8 cellular contexts compared by ENCODE assay signal in genomic region chr5:132714456-132715307, GRCh38. TPM values are rescaled to one million over a fixed set of nuclear protein-coding genes. Genes with fewer than 3 reads are reported as not detected.
DNase-seq lines count a peak whose midpoint lies in the region; ATAC-seq, FAIRE-seq and TF ChIP-seq lines count a peak whose summit lies in the region.

No MANE protein-coding gene starts in this region.

- TF ChIP-seq POLR2A in GM12878 (IDR thresholded peaks at IDR 0.05; ENCODE audit: low read depth, low read length), result no peak

- H3K4me1 ChIP-seq in GM12878 (ENCODE audit: control insufficient read depth, insufficient read depth, low read length), result no peaks in the 10 kb centered on the region

- TF ChIP-seq RAD21 in Ishikawa (IDR thresholded peaks at IDR 0.05; ENCODE audit: low read depth) (peak; percentile 34), GM12878 (IDR thresholded peaks at IDR 0.05; ENCODE audit: insufficient read depth, low read depth, low read length) (0 out of 2 replicates have a peak, but pooled peaks have one; percentile 8)

- RAD21 ChIA-PET in GM12878 (lab: Charles Lee; ENCODE audit: unreplicated experiment), result interaction anchor here (0.7 to 2.9 kb wide), 8 partner anchors 10 to 188 kb away, joined by 3 to 16 read pairs (median 3); partner anchors contain the start of gene KIF3A

- no peaks in the 10 kb centered on the region for H3K9me3 Mint-ChIP-seq in Calu3 (ENCODE audit: low read depth, unreplicated experiment)
- no peaks in the 10 kb centered on the region for H3K9me3 Mint-ChIP-seq in natural killer cell

- no peak for DNase-seq in Calu3
- DNase-seq in GM12878 (ENCODE audit: low read depth, low spot score), result no peak
- DNase-seq in natural killer cell, result no peak
- DNase-seq in COLO668 (lab: John Stamatoyannopoulos, UW; ENCODE audit: unreplicated experiment), result no peak

- H2AFZ ChIP-seq in GM12878 (ENCODE audit: control insufficient read depth, low read depth, low read length), result no peak overlapping the region

- no peak overlapping the region for H3K4me3 ChIP-seq in GM12878

- no peaks in the 10 kb centered on the region for H3K4me1 Mint-ChIP-seq in Calu3 (ENCODE audit: low read depth, unreplicated experiment)
- H3K4me1 Mint-ChIP-seq in natural killer cell, result no peaks in the 10 kb centered on the region

- intact Hi-C loops in Calu3 (cut with micrococcal nuclease; ENCODE audit: unreplicated experiment), result loop anchor here (10.0 kb wide), 2 partner anchors 190 to 330 kb away; no protein-coding TSS in a partner anchor
- intact Hi-C loops in GM12878 (cut with micrococcal nuclease; ENCODE audit: unreplicated experiment), result loop anchor here (5.0 kb wide), 1 partner anchor 52 kb away; no protein-coding TSS in a partner anchor
- intact Hi-C loops in natural killer cell (cut with micrococcal nuclease), result loop anchor here (2.0 kb wide), 1 partner anchor 330 kb away; no protein-coding TSS in a partner anchor

- TF ChIP-seq CTCF in Calu3 (IDR thresholded peaks at IDR 0.05; ENCODE audit: unreplicated experiment), result peak; percentile 30
- TF ChIP-seq CTCF in GM12878 (IDR thresholded peaks at IDR 0.05 in 2 of 3, conservative IDR thresholded peaks at IDR 0.05 in 1 of 3; ENCODE audit: control insufficient read depth in 2 of 3, extremely low read depth in 1 of 3, insufficient read depth in 1 of 3, low read depth in 3 of 3, low read length in 3 of 3), result peak in 1 of 3 experiments; percentile 28; a peak in 2 of 6 replicates
- TF ChIP-seq CTCF in natural killer cell (IDR thresholded peaks at IDR 0.05), result peak; percentile 43

- H3K36me3 Mint-ChIP-seq in Calu3 (ENCODE audit: insufficient read depth, unreplicated experiment), result no peaks in the 10 kb centered on the region
- no peaks in the 10 kb centered on the region for H3K36me3 Mint-ChIP-seq in natural killer cell

- no peak for FAIRE-seq in GM12878 (lab: Jason Lieb, UNC)

- no peak overlapping the region for H3K27ac Mint-ChIP-seq in Calu3 (ENCODE audit: unreplicated experiment)
- no peak overlapping the region for H3K27ac Mint-ChIP-seq in natural killer cell

- ATAC-seq in GM12878 (peak; percentile 64), natural killer cell (no peak), HG02571 (IDR thresholded peaks at IDR 0.05; ENCODE audit: unreplicated experiment) (no peak), GM19455 (IDR thresholded peaks at IDR 0.05; ENCODE audit: unreplicated experiment) (no peak), HG02759 (IDR thresholded peaks at IDR 0.05; ENCODE audit: unreplicated experiment) (no peak)

- SMC1A ChIA-PET in GM12878 (lab: Charles Lee; ENCODE audit: uncharacterized antibody, unreplicated experiment), result interaction anchor here (0.8 to 4.5 kb wide), 21 partner anchors 11 to 209 kb away, joined by 3 to 33 read pairs (median 7); partner anchors contain the start of genes IL4 and KIF3A

- H3K79me2 ChIP-seq in GM12878 (ENCODE audit: control insufficient read depth, insufficient read depth, low read length), result no peaks in the 10 kb centered on the region

- BruUV-seq in Calu3 (replicated peaks; lab: Mats Ljungman, UMichigan), result no TSS peak
- BruUV-seq in GM12878 (replicated peaks; lab: Mats Ljungman, UMichigan), result no TSS peak

- no peak for TF ChIP-seq EP300 in Ishikawa (IDR thresholded peaks at IDR 0.05; ENCODE audit: borderline replicate concordance)
- TF ChIP-seq EP300 in GM12878 (IDR thresholded peaks at IDR 0.05; ENCODE audit: borderline replicate concordance in 1 of 2, control insufficient read depth in 1 of 2, low read depth in 2 of 2, low read length in 2 of 2), result no peak

- no peak overlapping the region for H3K4me2 ChIP-seq in GM12878 (ENCODE audit: control insufficient read depth, insufficient read depth)

- H3K27ac ChIP-seq in GM12878 (ENCODE audit: control insufficient read depth, insufficient read depth), result no peak overlapping the region

- no peak overlapping the region for H3K9ac ChIP-seq in GM12878 (ENCODE audit: control insufficient read depth, insufficient read depth, low read length)

- WGBS in GM12878 (ENCODE audit: insufficient coverage, insufficient replicate concordance, low lambda C conversion rate, missing lambda C conversion rate), result 53% methylated on average over 11 of the region's 11 CpGs

- in situ Hi-C loops in GM12878 (cut with MboI), result no loop called here

- POLR2A ChIA-PET in GM12878 (lab: Charles Lee), result interaction anchor here (1.3 kb wide), 2 partner anchors 26 to 53 kb away, joined by 3 read pairs; no protein-coding TSS in a partner anchor

- H4K20me1 ChIP-seq in GM12878 (ENCODE audit: control insufficient read depth, insufficient read depth), result no peaks in the 10 kb centered on the region

- no peaks in the 10 kb centered on the region for H3K27me3 ChIP-seq in GM12878 (replicated peaks in 1 of 2; ENCODE audit: control insufficient read depth in 2 of 2, insufficient read depth in 2 of 2, low read length in 1 of 2)

- H3K4me3 Mint-ChIP-seq in Calu3 (ENCODE audit: low read depth, unreplicated experiment), result no peak overlapping the region
- H3K4me3 Mint-ChIP-seq in natural killer cell, result no peak overlapping the region

- no peaks in the 10 kb centered on the region for H3K9me3 ChIP-seq in GM12878 (replicated peaks; ENCODE audit: control insufficient read depth, insufficient read depth, low read length)

- no peaks in the 10 kb centered on the region for H3K27me3 Mint-ChIP-seq in Calu3 (ENCODE audit: unreplicated experiment)
- no peaks in the 10 kb centered on the region for H3K27me3 Mint-ChIP-seq in natural killer cell (ENCODE audit: low read depth in 2 of 2)

- H3K36me3 ChIP-seq in GM12878 (ENCODE audit: control insufficient read depth in 2 of 2, insufficient read depth in 2 of 2, low read length in 1 of 2), result no peaks in the 10 kb centered on the region; a peak in 2 of 4 replicates

- CTCF ChIA-PET in Calu3 (lab: Charles Lee) (interaction anchor here (0.6 to 1.1 kb wide), 3 partner anchors 23 to 183 kb away, joined by 3 to 4 read pairs (median 3); partner anchors contain the start of gene KIF3A), GM12878 (lab: Yijun Ruan, JAX) (interaction anchor here (0.6 to 3.2 kb wide), 13 partner anchors 13 to 209 kb away, joined by 3 to 16 read pairs (median 4); no protein-coding TSS in a partner anchor)

RNA-seq across cellular contexts. Expression of gene KIF3A, which starts 22.7 kb away (rescaled TPM):
- total RNA-seq in Calu3 (2022) (17.5 and 18.9 TPM in 2 replicates), GM12878 (2014; rRNA removed) (3.8 and 4.6 TPM in 2 replicates), GM12878 (2014; rRNA removed; fragmentation: Illumina TruSeq; extraction: Trizol) (12.3 and 14.9 TPM in 2 replicates), GM12878 (2021) (8.7 and 9.3 TPM in 2 replicates), natural killer cell (10 to 100 TPM; 13.6 to 19.2 (median 18.6) TPM)
- total RNA-seq in GM12878 (2013; cell fraction: nucleolus; rRNA removed), result 119 and 135 TPM in 2 replicates
- 6.0 TPM for polyA plus RNA-seq in GM12878 (2011; ENCODE audit: low read depth)
- polyA plus RNA-seq in GM12878 (2011; rRNA removed) (36.5 and 65.9 TPM in 2 replicates), GM12878 (2014; fragmentation: Illumina TruSeq; extraction: Trizol) (10.7 and 14.1 TPM in 2 replicates), GM12878 (2014; fragmentation: Nextera tagmentation; extraction: Ambion mirVana) (1 to 10 TPM; 2.7 to 3.0 TPM), GM12878 (2014; rRNA removed) (4.7 and 6.7 TPM in 2 replicates), GM12878 (2016; fragmentation: Nextera tagmentation; extraction: Ambion mirVana) (10 to 100 TPM; 11.5 to 12.1 TPM)
- polyA plus RNA-seq in GM12878 (2011; cell fraction: cytosol; rRNA removed), result 7.9 and 8.7 TPM in 2 replicates
- polyA plus RNA-seq in GM12878 (2011; cell fraction: nucleus; rRNA removed), result 26.7 and 28.1 TPM in 2 replicates
- polyA plus RNA-seq in GM12878 (2012), result 6.3 and 8.3 TPM in 2 replicates
- polyA minus RNA-seq in GM12878 (2011; rRNA and poly(A)+ RNA removed), result 17.3 and 27.5 TPM in 2 replicates
- polyA minus RNA-seq in GM12878 (2011; cell fraction: cytosol; rRNA and poly(A)+ RNA removed), result 9.1 and 10.0 TPM in 2 replicates
- polyA minus RNA-seq in GM12878 (2011; cell fraction: nucleus; rRNA and poly(A)+ RNA removed), result 15.4 and 18.8 TPM in 2 replicates

RNA-seq across cellular contexts. Expression of gene CCNI2, which starts 32.5 kb away (rescaled TPM):
- total RNA-seq in Calu3 (2022), result 3.3 and 3.4 TPM in 2 replicates
- 49.3 and 50.2 TPM in 2 replicates for total RNA-seq in GM12878 (2013; cell fraction: nucleolus; rRNA removed)
- 3.4 and 4.4 TPM in 2 replicates for total RNA-seq in GM12878 (2014; rRNA removed)
- total RNA-seq in GM12878 (2014; rRNA removed; fragmentation: Illumina TruSeq; extraction: Trizol), result 2.2 and 3.1 TPM in 2 replicates
- total RNA-seq in GM12878 (2021), result 3.4 and 4.8 TPM in 2 replicates
- 7.3 TPM for polyA plus RNA-seq in GM12878 (2011; ENCODE audit: low read depth)
- polyA plus RNA-seq in GM12878 (2011; rRNA removed), result 1.8 and 2.2 TPM in 2 replicates
- polyA plus RNA-seq in GM12878 (2011; cell fraction: cytosol; rRNA removed), result 1.3 and 1.4 TPM in 2 replicates
- 5.0 and 10.1 TPM in 2 replicates for polyA plus RNA-seq in GM12878 (2011; cell fraction: nucleus; rRNA removed)
- polyA plus RNA-seq in GM12878 (2012), result 5.1 and 11.5 TPM in 2 replicates
- 0.97 and 2.9 TPM in 2 replicates for polyA plus RNA-seq in GM12878 (2014; fragmentation: Illumina TruSeq; extraction: Trizol)
- 1 to 10 TPM; 3.1 to 8.0 TPM for polyA plus RNA-seq in GM12878 (2014; fragmentation: Nextera tagmentation; extraction: Ambion mirVana)
- polyA plus RNA-seq in GM12878 (2014; rRNA removed), result 2.9 and 4.6 TPM in 2 replicates
- 1 to 10 TPM; 2.7 to 3.6 TPM for polyA plus RNA-seq in GM12878 (2016; fragmentation: Nextera tagmentation; extraction: Ambion mirVana)
- polyA minus RNA-seq in GM12878 (2011; rRNA and poly(A)+ RNA removed), result 1.8 and 3.7 TPM in 2 replicates
- polyA minus RNA-seq in GM12878 (2011; cell fraction: cytosol; rRNA and poly(A)+ RNA removed), result 0.67 TPM in 1 of 2 replicates, not detected in the other
- 5.2 and 7.3 TPM in 2 replicates for polyA minus RNA-seq in GM12878 (2011; cell fraction: nucleus; rRNA and poly(A)+ RNA removed)
- total RNA-seq in natural killer cell, result 1 to 10 TPM in 1 of 3 donors, under 1 TPM in 1, not detected in 1; 0.23 to 1.5 TPM

RNA-seq across cellular contexts. Expression of gene IL4, which starts 40.9 kb away (rescaled TPM):
- total RNA-seq in Calu3 (2022) (not detected in 2 replicates), GM12878 (2014; rRNA removed) (not detected in 2 replicates), GM12878 (2014; rRNA removed; fragmentation: Illumina TruSeq; extraction: Trizol) (not detected in 2 replicates), GM12878 (2021) (not detected in 2 replicates), natural killer cell (1 to 10 TPM in 1 of 3 donors, not detected in 2; 8.1 TPM)
- not detected in 2 replicates for total RNA-seq in GM12878 (2013; cell fraction: nucleolus; rRNA removed)
- polyA plus RNA-seq in GM12878 (2011; ENCODE audit: low read depth), result not detected
- polyA plus RNA-seq in GM12878 (2011; rRNA removed) (0.80 and 1.1 TPM in 2 replicates), GM12878 (2014; fragmentation: Illumina TruSeq; extraction: Trizol) (not detected in 2 replicates), GM12878 (2014; fragmentation: Nextera tagmentation; extraction: Ambion mirVana) (under 1 TPM; 0.20 to 0.50 TPM), GM12878 (2014; rRNA removed) (not detected in 2 replicates), GM12878 (2016; fragmentation: Nextera tagmentation; extraction: Ambion mirVana) (not detected)
- polyA plus RNA-seq in GM12878 (2011; cell fraction: cytosol; rRNA removed), result 1.6 and 2.4 TPM in 2 replicates
- 0.75 TPM in 1 of 2 replicates, not detected in the other for polyA plus RNA-seq in GM12878 (2011; cell fraction: nucleus; rRNA removed)
- polyA plus RNA-seq in GM12878 (2012), result not detected in 2 replicates
- polyA minus RNA-seq in GM12878 (2011; rRNA and poly(A)+ RNA removed), result not detected in 2 replicates
- not detected in 2 replicates for polyA minus RNA-seq in GM12878 (2011; cell fraction: cytosol; rRNA and poly(A)+ RNA removed)
- polyA minus RNA-seq in GM12878 (2011; cell fraction: nucleus; rRNA and poly(A)+ RNA removed), result not detected in 2 replicates

RNA-seq across cellular contexts. Expression of gene IL13, which starts 56.7 kb away (rescaled TPM):
- total RNA-seq in Calu3 (2022) (not detected in 2 replicates), GM12878 (2014; rRNA removed) (0.05 and 0.40 TPM in 2 replicates), GM12878 (2014; rRNA removed; fragmentation: Illumina TruSeq; extraction: Trizol) (not detected in 2 replicates), GM12878 (2021) (not detected in 2 replicates), natural killer cell (1 to 10 TPM in 1 of 3 donors, under 1 TPM in 1, not detected in 1; 0.80 to 1.4 TPM)
- total RNA-seq in GM12878 (2013; cell fraction: nucleolus; rRNA removed), result 0.52 and 0.98 TPM in 2 replicates
- 0.24 TPM for polyA plus RNA-seq in GM12878 (2011; ENCODE audit: low read depth)
- polyA plus RNA-seq in GM12878 (2011; rRNA removed) (0.11 and 0.13 TPM in 2 replicates), GM12878 (2014; fragmentation: Illumina TruSeq; extraction: Trizol) (0.06 TPM in 1 of 2 replicates, not detected in the other), GM12878 (2014; fragmentation: Nextera tagmentation; extraction: Ambion mirVana) (not detected), GM12878 (2014; rRNA removed) (0.10 and 0.11 TPM in 2 replicates), GM12878 (2016; fragmentation: Nextera tagmentation; extraction: Ambion mirVana) (not detected)
- polyA plus RNA-seq in GM12878 (2011; cell fraction: cytosol; rRNA removed), result 0.12 and 0.27 TPM in 2 replicates
- polyA plus RNA-seq in GM12878 (2011; cell fraction: nucleus; rRNA removed), result 1.2 and 1.3 TPM in 2 replicates
- 0.35 and 0.58 TPM in 2 replicates for polyA plus RNA-seq in GM12878 (2012)
- polyA minus RNA-seq in GM12878 (2011; rRNA and poly(A)+ RNA removed), result 0.36 TPM in 1 of 2 replicates, not detected in the other
- polyA minus RNA-seq in GM12878 (2011; cell fraction: cytosol; rRNA and poly(A)+ RNA removed), result not detected in 2 replicates
- polyA minus RNA-seq in GM12878 (2011; cell fraction: nucleus; rRNA and poly(A)+ RNA removed), result 0.77 and 0.85 TPM in 2 replicates
